Comparison of ENCODE assay signal across 9 cellular contexts in the genomic region with DNA sequence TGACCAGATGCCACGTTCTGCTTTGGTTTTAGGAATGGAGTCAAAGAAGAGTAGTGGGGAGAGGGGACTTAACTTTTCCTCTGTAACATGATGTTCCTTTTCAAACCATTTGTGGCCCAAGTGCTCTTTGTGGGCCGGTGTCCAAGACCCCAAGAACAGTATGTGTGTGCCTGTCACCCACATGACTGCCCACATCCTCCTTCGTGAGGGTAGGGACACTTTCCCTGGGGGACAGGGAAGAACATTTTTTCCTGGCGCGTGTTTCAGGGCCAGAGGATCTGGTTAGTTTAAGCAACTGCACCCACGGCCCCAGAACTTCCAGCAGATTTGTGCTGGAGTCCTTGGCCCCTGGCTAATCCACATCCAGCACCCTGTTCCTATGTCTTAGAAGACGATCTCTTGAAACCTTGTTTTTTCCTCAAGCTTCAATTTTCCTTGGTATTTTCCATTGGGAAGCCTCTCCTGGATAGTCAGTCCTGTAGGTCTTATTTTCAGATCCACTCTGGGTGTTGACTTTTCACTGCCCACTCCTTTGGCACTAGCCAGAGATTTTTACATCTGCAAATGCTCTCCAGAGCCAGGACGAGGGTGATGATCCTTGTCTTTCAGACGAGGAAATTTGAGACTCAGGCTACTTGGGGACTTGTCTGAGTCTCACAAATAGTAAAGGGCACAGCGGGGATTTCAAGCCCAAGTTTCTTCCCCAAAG. TPM values are rescaled to one million over a fixed set of nuclear protein-coding genes. Genes with fewer than 3 reads are reported as not detected.
A peak's percentile ranks its signal among the peaks of the same experiment; 100 is the strongest.
DNase-seq lines count a peak whose midpoint lies in the region; ATAC-seq and TF ChIP-seq lines count a peak whose summit lies in the region.
"Had no signal": no experiment of that assay in that cellular context is flagged by ENCODE, and none has a peak within 500 bp of the region (broad histone marks: within the 10 kb centered on the region; RNA-seq: fewer than 3 reads in every experiment).

No MANE protein-coding gene starts in this region.

- peaks cover 88% of the 10 kb centered on the region for H3K36me3 Mint-ChIP-seq in activated CD4-positive, alpha-beta T cell treated with anti-CD3 and anti-CD28 coated beads, Interleukin-2, amount 10 ng/mL, durations not matched to agents 24 days and 14 days (ENCODE audit: low read depth)

- H3K4me1 ChIP-seq in body of pancreas (peaks cover 20% of the 10 kb centered on the region), mesodermal cell (ENCODE audit: control insufficient read depth, insufficient read depth, low read length, poor library complexity, severe bottlenecking) (peaks cover 14% of the 10 kb centered on the region), thyroid gland (peaks cover 23 to 51% of the 10 kb centered on the region in 2 donors)

- TF ChIP-seq POLR2A in body of pancreas (IDR thresholded peaks at IDR 0.05) (no peak), thyroid gland (IDR thresholded peaks at IDR 0.05) (no peak)

- no peak for DNase-seq in activated CD4-positive, alpha-beta T cell treated with anti-CD3 and anti-CD28 coated beads, Interleukin-2, amount 10 ng/mL, durations not matched to agents 24 days and 14 days
- DNase-seq in activated CD4-positive, alpha-beta T cell treated with anti-CD3 and anti-CD28 coated beads, Interleukin-2, amount 50 U/mL, for 48 hours, result no peak
- DNase-seq in body of pancreas (peak in 2 of 4 donors; percentile 42 to 64), thyroid gland (peak; percentile 36 to 50), activated gamma-delta T cell (lab: John Stamatoyannopoulos, UW) (no peak)
- DNase-seq: NCI-H524 treated with DMSO at 0.1 percent for 48 hours had no signal

- TF ChIP-seq CTCF in body of pancreas (IDR thresholded peaks at IDR 0.05) (no peak), thyroid gland (IDR thresholded peaks at IDR 0.05) (no peak)

- H3K36me3 ChIP-seq in body of pancreas (replicated peaks in 1 of 2; ENCODE audit: insufficient read depth in 1 of 2, low read depth in 2 of 2) (peaks cover 20 to 33% of the 10 kb centered on the region in 2 donors), mesodermal cell (ENCODE audit: control insufficient read depth, insufficient read depth, low read length) (peaks cover 100% of the 10 kb centered on the region), thyroid gland (peaks cover 47 to 65% of the 10 kb centered on the region in 2 donors)

- H3K27me3 Mint-ChIP-seq in activated CD4-positive, alpha-beta T cell treated with anti-CD3 and anti-CD28 coated beads, Interleukin-2, amount 10 ng/mL, durations not matched to agents 24 days and 14 days, result no peaks in the 10 kb centered on the region

- peak overlapping the region; percentile 67 for H3K27ac Mint-ChIP-seq in activated CD4-positive, alpha-beta T cell treated with anti-CD3 and anti-CD28 coated beads, Interleukin-2, amount 10 ng/mL, durations not matched to agents 24 days and 14 days

- intact Hi-C loops in activated CD4-positive, alpha-beta T cell treated with anti-CD3 and anti-CD28 coated beads, Interleukin-2, amount 10 ng/mL, durations not matched to agents 24 days and 14 days (cut with micrococcal nuclease), result no loop called here
- intact Hi-C loops in body of pancreas (cut with DNase I) (no loop called here), thyroid gland (cut with DNase I) (no loop called here)

- no peaks in the 10 kb centered on the region for H3K27me3 ChIP-seq in body of pancreas
- H3K27me3 ChIP-seq in thyroid gland, result no peaks in the 10 kb centered on the region

- peak overlapping the region in 2 of 4 donors; percentile 59 to 72 for H3K27ac ChIP-seq in body of pancreas
- H3K27ac ChIP-seq in mesodermal cell (ENCODE audit: low read depth, low read length, severe bottlenecking), result peak overlapping the region; percentile 91
- peak overlapping the region; percentile 59 to 73 (median 63) for H3K27ac ChIP-seq in thyroid gland

- H3K9me3 Mint-ChIP-seq in activated CD4-positive, alpha-beta T cell treated with anti-CD3 and anti-CD28 coated beads, Interleukin-2, amount 10 ng/mL, durations not matched to agents 24 days and 14 days, result no peaks in the 10 kb centered on the region

- H3K4me1 Mint-ChIP-seq in activated CD4-positive, alpha-beta T cell treated with anti-CD3 and anti-CD28 coated beads, Interleukin-2, amount 10 ng/mL, durations not matched to agents 24 days and 14 days, result peaks cover 76% of the 10 kb centered on the region

- WGBS in body of pancreas, 2 donors, result 68 to 77% methylated on average over 10 of the region's 10 CpGs
- WGBS in mesodermal cell (ENCODE audit: insufficient coverage in 2 of 2), 2 experiments, result 93 to 96% methylated on average over 7 to 9 of the region's 10 CpGs
- WGBS in thyroid gland, 2 donors, result 53 to 65% methylated on average over 10 of the region's 10 CpGs

- H3K4me3 Mint-ChIP-seq in activated CD4-positive, alpha-beta T cell treated with anti-CD3 and anti-CD28 coated beads, Interleukin-2, amount 10 ng/mL, durations not matched to agents 24 days and 14 days, result no peak overlapping the region

- peak; percentile 22 for ATAC-seq in body of pancreas
- ATAC-seq in HG03520 (IDR thresholded peaks at IDR 0.05; ENCODE audit: unreplicated experiment), result no peak
- ATAC-seq in HG03025 (IDR thresholded peaks at IDR 0.05; ENCODE audit: low FRiP score, unreplicated experiment), result no peak

- H3K9me3 ChIP-seq in body of pancreas, result no peaks in the 10 kb centered on the region
- H3K9me3 ChIP-seq in mesodermal cell (ENCODE audit: control insufficient read depth, low read length), result no peaks in the 10 kb centered on the region
- no peaks in the 10 kb centered on the region for H3K9me3 ChIP-seq in thyroid gland

- H3K4me3 ChIP-seq in body of pancreas (no peak overlapping the region), mesodermal cell (ENCODE audit: extremely low read depth, insufficient read depth, low read length, poor library complexity, severe bottlenecking) (no peak overlapping the region), thyroid gland (replicated peaks in 1 of 3) (no peak overlapping the region)

RNA-seq across cellular contexts. Expression of a gene that starts 10.8 kb away (rescaled TPM):
- total RNA-seq in activated CD4-positive, alpha-beta T cell treated with anti-CD3 and anti-CD28 coated beads, Interleukin-2, amount 10 ng/mL, durations not matched to agents 24 days and 14 days, result 30.4 and 30.7 TPM in 2 replicates
- total RNA-seq in body of pancreas (10 to 100 TPM; 10.6 to 11.2 TPM), thyroid gland (10 to 100 TPM; 10.6 to 22.0 (median 19.3) TPM)
- polyA plus RNA-seq in mesodermal cell (2013, experiment 1 of 2), result 14.6 TPM
- polyA plus RNA-seq in mesodermal cell (2013, experiment 2 of 2), result 13.1 TPM

RNA-seq across cellular contexts. Expression of a gene that starts 35.0 kb away (rescaled TPM):
- total RNA-seq in activated CD4-positive, alpha-beta T cell treated with anti-CD3 and anti-CD28 coated beads, Interleukin-2, amount 10 ng/mL, durations not matched to agents 24 days and 14 days, result 256 and 258 TPM in 2 replicates
- total RNA-seq in body of pancreas (10 to 100 TPM; 76.0 to 87.3 TPM), thyroid gland (100 to 1,000 TPM; 129 to 180 (median 150) TPM)
- polyA plus RNA-seq in mesodermal cell (2013, experiment 1 of 2), result 214 TPM
- 198 TPM for polyA plus RNA-seq in mesodermal cell (2013, experiment 2 of 2)

RNA-seq across cellular contexts. Expression of a gene that starts 54.5 kb away (rescaled TPM):
- total RNA-seq in activated CD4-positive, alpha-beta T cell treated with anti-CD3 and anti-CD28 coated beads, Interleukin-2, amount 10 ng/mL, durations not matched to agents 24 days and 14 days, result 125 and 127 TPM in 2 replicates
- total RNA-seq in body of pancreas (10 to 100 TPM in 1 of 2 donors, 1 to 10 TPM in 1; 7.8 to 17.1 TPM), thyroid gland (10 to 100 TPM in 3 of 4 donors, 1 to 10 TPM in 1; 9.6 to 13.7 (median 11.0) TPM)
- polyA plus RNA-seq in mesodermal cell (2013, experiment 1 of 2), result 344 TPM
- polyA plus RNA-seq in mesodermal cell (2013, experiment 2 of 2), result 264 TPM

Comparison
In these comparisons a context has a peak if more than half of its experiments do, and no peak if none do; other contexts are left out.
1. DNase-seq: peak in thyroid gland (2 of 2); none in activated CD4-positive, alpha-beta T cell treated with anti-CD3 and anti-CD28 coated beads, Interleukin-2, amount 10 ng/mL, durations not matched to agents 24 days and 14 days (single experiment), activated CD4-positive, alpha-beta T cell treated with anti-CD3 and anti-CD28 coated beads, Interleukin-2, amount 50 U/mL, for 48 hours (0 of 2) and activated gamma-delta T cell (single experiment).